Comparison of ENCODE assay signal across 20 cellular contexts in genomic region chr10:114881916-114882315, GRCh38. TPM values are rescaled to one million over a fixed set of nuclear protein-coding genes. Genes with fewer than 3 reads are reported as not detected.
A peak's percentile ranks its signal among the peaks of the same experiment; 100 is the strongest.
DNase-seq lines count a peak whose midpoint lies in the region; ATAC-seq and TF ChIP-seq lines count a peak whose summit lies in the region.
"Had no signal": no experiment of that assay in that cellular context is flagged by ENCODE, and none has a peak within 500 bp of the region (broad histone marks: within the 10 kb centered on the region; RNA-seq: fewer than 3 reads in every experiment).

No MANE protein-coding gene starts in this region.

- no TSS peak for BruUV-seq in IMR-90 (replicated peaks; lab: Mats Ljungman, UMichigan)

- H4K8ac ChIP-seq in IMR-90 (ENCODE audit: low read depth in 2 of 2, low read length in 2 of 2) (no peak overlapping the region), mesenchymal stem cell (ENCODE audit: low read length) (peak overlapping the region; percentile 60)

- H3K9me3 ChIP-seq in IMR-90 (ENCODE audit: control insufficient read depth, insufficient read depth, low read length): no peaks in the 10 kb centered on the region
- no peaks in the 10 kb centered on the region for H3K9me3 ChIP-seq in endodermal cell (ENCODE audit: control insufficient read depth, low read length)
- no peaks in the 10 kb centered on the region for H3K9me3 ChIP-seq in mesenchymal stem cell (ENCODE audit: control insufficient read depth, low read length)
- H3K9me3 ChIP-seq in smooth muscle cell (replicated peaks; ENCODE audit: low read depth): no peaks in the 10 kb centered on the region
- H3K9me3 ChIP-seq: gastrocnemius medialis had no signal

- H4K20me1 ChIP-seq in IMR-90 (ENCODE audit: insufficient read depth, low read length) (no peaks in the 10 kb centered on the region), smooth muscle cell (ENCODE audit: low read depth) (no peaks in the 10 kb centered on the region)

- TF ChIP-seq CTCF in IMR-90 (conservative IDR thresholded peaks at IDR 0.05; ENCODE audit: low read depth, low read length) (no peak), endodermal cell (conservative IDR thresholded peaks at IDR 0.05) (no peak), smooth muscle cell (IDR thresholded peaks at IDR 0.05; ENCODE audit: borderline replicate concordance, insufficient read depth, poor library complexity, severe bottlenecking) (no peak)

- H3K4ac ChIP-seq in IMR-90 (ENCODE audit: low read depth, low read length) (no peak overlapping the region), mesenchymal stem cell (ENCODE audit: low read depth in 1 of 2, low read length in 2 of 2) (peak overlapping the region; percentile 34 to 41)

- H3K56ac ChIP-seq in IMR-90 (ENCODE audit: extremely low read depth, insufficient read depth, low read length): no peak overlapping the region

- dilution Hi-C loops in IMR-90 (cut with HindIII; ENCODE audit: low sequenced_read_pairs, unreplicated experiment): no loop called here

- no peaks in the 10 kb centered on the region for H3K79me1 ChIP-seq in IMR-90 (ENCODE audit: low read depth in 1 of 2, low read length in 2 of 2)
- no peaks in the 10 kb centered on the region for H3K79me1 ChIP-seq in mesenchymal stem cell (replicated peaks; ENCODE audit: low read length, poor library complexity, severe bottlenecking)

- DNase-seq in IMR-90: no peak
- peak; percentile 65 for DNase-seq in endodermal cell
- DNase-seq in mesenchymal stem cell: peak; percentile 84
- DNase-seq in smooth muscle cell (lab: John Stamatoyannopoulos, UW; ENCODE audit: unreplicated experiment): no peak
- DNase-seq in G401 (ENCODE audit: low spot score): no peak
- DNase-seq in EL: no peak
- DNase-seq: activated CD4-positive, alpha-beta memory T cell treated with anti-CD3 and anti-CD28 coated beads, Interleukin-2, amount 10 ng/mL, durations not matched to agents 7 days and 5 days; activated gamma-delta T cell treated with Interleukin-2 at 50 U/mL for 16 hours; activated T-cell treated with anti-CD3 and anti-CD28 coated beads for 4 hours; gastrocnemius medialis; hypothalamus; Karpas-422; naive B cell; NCI-H1694 treated with DMSO at 0.1 percent for 48 hours; T-helper 9 cell had no signal

- H2AFZ ChIP-seq in IMR-90 (replicated peaks; ENCODE audit: low read length, poor library complexity): peak overlapping the region; percentile 37
- peak overlapping the region; percentile 74 for H2AFZ ChIP-seq in mesenchymal stem cell (ENCODE audit: low read depth, low read length)
- H2AFZ ChIP-seq in smooth muscle cell (ENCODE audit: low read depth): peak overlapping the region; percentile 36
- H2AFZ ChIP-seq: parathyroid adenoma had no signal

- H2BK5ac ChIP-seq in IMR-90 (ENCODE audit: low read depth, low read length, poor library complexity, severe bottlenecking) (no peak overlapping the region), mesenchymal stem cell (ENCODE audit: low read depth, low read length, poor library complexity, severe bottlenecking) (peak overlapping the region; percentile 69)

- H3K9ac ChIP-seq in IMR-90 (ENCODE audit: low read depth, low read length): no peak overlapping the region
- H3K9ac ChIP-seq in endodermal cell (ENCODE audit: extremely low read depth, low read length, poor library complexity, severe bottlenecking): no peak overlapping the region
- no peak overlapping the region for H3K9ac ChIP-seq in mesenchymal stem cell (ENCODE audit: low read length)
- H3K9ac ChIP-seq in smooth muscle cell (ENCODE audit: low read depth): no peak overlapping the region
- H3K9ac ChIP-seq: parathyroid adenoma had no signal

- H3K23ac ChIP-seq in IMR-90 (ENCODE audit: low read depth, low read length) (no peak overlapping the region), mesenchymal stem cell (ENCODE audit: low read length in 2 of 2) (no peak overlapping the region)

- no peak overlapping the region for H3K4me3 Mint-ChIP-seq in endodermal cell
- H3K4me3 Mint-ChIP-seq: activated CD4-positive, alpha-beta memory T cell treated with anti-CD3 and anti-CD28 coated beads, Interleukin-2, amount 10 ng/mL, durations not matched to agents 7 days and 5 days; naive B cell had no signal

- H2BK15ac ChIP-seq in IMR-90 (ENCODE audit: low read depth, low read length): no peak overlapping the region
- H2BK15ac ChIP-seq in mesenchymal stem cell (ENCODE audit: low read depth, poor library complexity, severe bottlenecking): no peak overlapping the region

- H3K4me1 Mint-ChIP-seq in endodermal cell: peaks cover 37% of the 10 kb centered on the region

- H3K27me3 Mint-ChIP-seq in endodermal cell (ENCODE audit: insufficient read depth): peaks cover 5% of the 10 kb centered on the region

- POLR2A ChIA-PET in IMR-90 (lab: Charles Lee; ENCODE audit: unreplicated experiment): no interaction called here

- peak overlapping the region in 1 of 2 experiments; percentile 40 for H2BK12ac ChIP-seq in mesenchymal stem cell (ENCODE audit: low read length in 2 of 2)

- H3K9me3 Mint-ChIP-seq in endodermal cell: no peaks in the 10 kb centered on the region
- H3K9me3 Mint-ChIP-seq: activated CD4-positive, alpha-beta memory T cell treated with anti-CD3 and anti-CD28 coated beads, Interleukin-2, amount 10 ng/mL, durations not matched to agents 7 days and 5 days; naive B cell had no signal

- WGBS in IMR-90 (ENCODE audit: extremely low coverage in 2 of 2, insufficient read length in 1 of 2), 2 experiments: 94% methylated on average over 3 of the region's 12 CpGs; no CpG with 5 or more reads in 1 of the 2 experiments
- 79 to 82% methylated on average over 7 to 12 of the region's 12 CpGs for WGBS in endodermal cell (ENCODE audit: insufficient coverage in 1 of 2, insufficient read length in 1 of 2), 2 experiments
- WGBS in mesenchymal stem cell: 36% methylated on average over 12 of the region's 12 CpGs
- WGBS in smooth muscle cell (ENCODE audit: low lambda C conversion rate): 58% methylated on average over 12 of the region's 12 CpGs

- H3K27me3 ChIP-seq in IMR-90 (ENCODE audit: control insufficient read depth, insufficient read depth, low read length): 0 out of 2 replicates have a peak, but pooled peaks cover 3% of the 10 kb centered on the region
- no peaks in the 10 kb centered on the region for H3K27me3 ChIP-seq in endodermal cell (ENCODE audit: control insufficient read depth, insufficient read depth, low read length, poor library complexity, severe bottlenecking)
- H3K27me3 ChIP-seq in mesenchymal stem cell (ENCODE audit: control insufficient read depth in 1 of 2, insufficient read depth in 1 of 2, low read length in 2 of 2): peaks cover 0 to 7% of the 10 kb centered on the region in 2 experiments
- H3K27me3 ChIP-seq in smooth muscle cell (ENCODE audit: low read depth): no peaks in the 10 kb centered on the region

- H3K36me3 ChIP-seq in IMR-90 (ENCODE audit: control insufficient read depth, insufficient read depth, low read length) (no peaks in the 10 kb centered on the region), endodermal cell (ENCODE audit: control insufficient read depth, insufficient read depth, low read length) (no peaks in the 10 kb centered on the region), mesenchymal stem cell (ENCODE audit: control insufficient read depth in 1 of 2, insufficient read depth in 2 of 2, low read depth in 1 of 2, low read length in 2 of 2) (no peaks in the 10 kb centered on the region), smooth muscle cell (ENCODE audit: low read depth) (no peaks in the 10 kb centered on the region)
- H3K36me3 ChIP-seq: gastrocnemius medialis had no signal

- TF ChIP-seq RAD21 in IMR-90 (IDR thresholded peaks at IDR 0.05; ENCODE audit: low read length): no peak

- H2BK120ac ChIP-seq in IMR-90 (ENCODE audit: low read depth, low read length) (no peak overlapping the region), mesenchymal stem cell (ENCODE audit: low read depth, low read length) (no peak overlapping the region)

- CTCF ChIA-PET in IMR-90 (lab: Yijun Ruan, JAX): no interaction called here

- H4K5ac ChIP-seq in IMR-90 (ENCODE audit: low read depth, low read length): no peak overlapping the region

- no peak overlapping the region for H2AK5ac ChIP-seq in IMR-90 (ENCODE audit: low read depth, low read length)
- H2AK5ac ChIP-seq in mesenchymal stem cell (ENCODE audit: low read length, severe bottlenecking): peak overlapping the region; percentile 57

- no peaks in the 10 kb centered on the region for H3K36me3 Mint-ChIP-seq in endodermal cell (ENCODE audit: low read depth)
- H3K36me3 Mint-ChIP-seq: naive B cell had no signal

- ATAC-seq in IMR-90 (ENCODE audit: low read depth) (no peak), GM21723 (IDR thresholded peaks at IDR 0.05; ENCODE audit: unreplicated experiment) (no peak), GM19397 (IDR thresholded peaks at IDR 0.05; ENCODE audit: unreplicated experiment) (no peak)
- ATAC-seq: Right ventricle myocardium inferior had no signal

- H3K27ac ChIP-seq in IMR-90 (ENCODE audit: insufficient read depth, low read length): no peak overlapping the region
- H3K27ac ChIP-seq in endodermal cell (ENCODE audit: low read depth, low read length): no peak overlapping the region
- H3K27ac ChIP-seq in mesenchymal stem cell (ENCODE audit: low read length, poor library complexity, severe bottlenecking): peak overlapping the region; percentile 89
- H3K27ac ChIP-seq in smooth muscle cell (ENCODE audit: low read depth): peak overlapping the region; percentile 41
- H3K27ac ChIP-seq: C4-2B, gastrocnemius medialis, parathyroid adenoma had no signal

- in situ Hi-C loops in IMR-90 (cut with MboI; ENCODE audit: low sequenced_read_pairs): loop anchor here (25.0 kb wide), 1 partner anchor 530 kb away; no protein-coding TSS in a partner anchor
- in situ Hi-C loops in G401 (cut with HindIII; ENCODE audit: low sequenced_read_pairs): no loop called here

- H4K91ac ChIP-seq in IMR-90 (ENCODE audit: insufficient read depth, low read depth, low read length) (no peak overlapping the region), mesenchymal stem cell (ENCODE audit: low read length) (peak overlapping the region; percentile 36)

- no peaks in the 10 kb centered on the region for H3F3A ChIP-seq in smooth muscle cell (ENCODE audit: low read depth)

- H3K4me1 ChIP-seq in IMR-90 (ENCODE audit: control insufficient read depth, insufficient read depth, low read length) (no peaks in the 10 kb centered on the region), endodermal cell (ENCODE audit: control insufficient read depth, insufficient read depth, low read length) (peaks cover 11% of the 10 kb centered on the region), mesenchymal stem cell (ENCODE audit: control insufficient read depth, insufficient read depth, low read depth, low read length) (peaks cover 13% of the 10 kb centered on the region), smooth muscle cell (ENCODE audit: low read depth) (peaks cover 23% of the 10 kb centered on the region)
- H3K4me1 ChIP-seq: gastrocnemius medialis, parathyroid adenoma had no signal

- H3K79me2 ChIP-seq in smooth muscle cell (ENCODE audit: low read depth): no peaks in the 10 kb centered on the region
- H3K79me2 ChIP-seq: parathyroid adenoma had no signal

- H3K14ac ChIP-seq in IMR-90 (replicated peaks; ENCODE audit: low read depth, low read length) (no peak overlapping the region), mesenchymal stem cell (ENCODE audit: low read length in 2 of 2) (no peak overlapping the region)

- TF ChIP-seq POLR2A in IMR-90 (IDR thresholded peaks at IDR 0.05; ENCODE audit: low read depth, low read length): no peak

- intact Hi-C loops in IMR-90 (cut with micrococcal nuclease): no loop called here

- H2BK20ac ChIP-seq in IMR-90 (ENCODE audit: low read depth, low read length): no peak overlapping the region

- no peak overlapping the region for H3K18ac ChIP-seq in IMR-90 (ENCODE audit: low read depth, low read length)
- H3K18ac ChIP-seq in mesenchymal stem cell (ENCODE audit: low read depth in 1 of 2, low read length in 2 of 2): peak overlapping the region; percentile 64 to 91

- H3K4me2 ChIP-seq in IMR-90 (ENCODE audit: low read depth, low read length) (no peak overlapping the region), mesenchymal stem cell (ENCODE audit: low read length, poor library complexity, severe bottlenecking) (peak overlapping the region; percentile 10), smooth muscle cell (peak overlapping the region; percentile 70)

- peak overlapping the region; percentile 58 for H2AK9ac ChIP-seq in IMR-90 (replicated peaks; ENCODE audit: low read depth, low read length, poor library complexity)

- no peaks in the 10 kb centered on the region; the same call in 1 of the 2 replicates for H3K9me1 ChIP-seq in IMR-90 (ENCODE audit: insufficient read depth, low read length)

- no peak overlapping the region for H3K27ac Mint-ChIP-seq in endodermal cell
- H3K27ac Mint-ChIP-seq: activated CD4-positive, alpha-beta memory T cell treated with anti-CD3 and anti-CD28 coated beads, Interleukin-2, amount 10 ng/mL, durations not matched to agents 7 days and 5 days had no signal

- H3K4me3 ChIP-seq in IMR-90 (ENCODE audit: insufficient read depth, low read depth, low read length) (no peak overlapping the region), endodermal cell (ENCODE audit: low read length) (no peak overlapping the region), mesenchymal stem cell (ENCODE audit: insufficient read depth in 1 of 2, low read depth in 1 of 2, low read length in 2 of 2) (no peak overlapping the region), smooth muscle cell (no peak overlapping the region)
- H3K4me3 ChIP-seq: gastrocnemius medialis had no signal

RNA-seq across cellular contexts. Expression of gene TRUB1, which starts 56.1 kb away (rescaled TPM):
- total RNA-seq in IMR-90 (2012; rRNA removed) (17.9 and 26.1 TPM in 2 replicates), endodermal cell (10 to 100 TPM; 18.5 to 18.8 TPM), smooth muscle cell (25.4 and 33.1 TPM in 2 replicates)
- polyA plus RNA-seq in IMR-90 (2012; rRNA removed) (9.1 and 10.6 TPM in 2 replicates), smooth muscle cell (9.0 and 10.8 TPM in 2 replicates)
- 2.2 and 3.1 TPM in 2 replicates for polyA plus RNA-seq in IMR-90 (2012; cell fraction: cytosol; rRNA removed)
- polyA plus RNA-seq in IMR-90 (2012; cell fraction: nucleus; rRNA removed; ENCODE audit: low replicate concordance): 1.5 and 5.3 TPM in 2 replicates
- polyA plus RNA-seq in endodermal cell (2013, experiment 1 of 2): 24.8 TPM
- polyA plus RNA-seq in endodermal cell (2013, experiment 2 of 2): 22.6 TPM
- polyA plus RNA-seq in mesenchymal stem cell (2013, experiment 1 of 2): 13.5 TPM
- polyA plus RNA-seq in mesenchymal stem cell (2013, experiment 2 of 2): 14.5 TPM
- total RNA-seq in G401 (2014; rRNA removed; shearing (Covaris generic)): 40.1 and 63.8 TPM in 2 replicates

Comparison
In these comparisons a context has a peak if more than half of its experiments do, and no peak if none do; other contexts are left out.
1. DNase-seq: peak in endodermal cell (single experiment) and mesenchymal stem cell (single experiment); none in IMR-90 (single experiment), smooth muscle cell (single experiment), G401 (single experiment) and EL (single experiment).
2. H3K27ac ChIP-seq: peak in mesenchymal stem cell (single experiment) and smooth muscle cell (single experiment); none in IMR-90 (single experiment) and endodermal cell (single experiment).
3. Peak in every context shown above with its lines, with median percentiles within 50 percentile points of each other: H2AFZ ChIP-seq.